Comparison of ENCODE assay signal across 21 cellular contexts in the genomic region with DNA sequence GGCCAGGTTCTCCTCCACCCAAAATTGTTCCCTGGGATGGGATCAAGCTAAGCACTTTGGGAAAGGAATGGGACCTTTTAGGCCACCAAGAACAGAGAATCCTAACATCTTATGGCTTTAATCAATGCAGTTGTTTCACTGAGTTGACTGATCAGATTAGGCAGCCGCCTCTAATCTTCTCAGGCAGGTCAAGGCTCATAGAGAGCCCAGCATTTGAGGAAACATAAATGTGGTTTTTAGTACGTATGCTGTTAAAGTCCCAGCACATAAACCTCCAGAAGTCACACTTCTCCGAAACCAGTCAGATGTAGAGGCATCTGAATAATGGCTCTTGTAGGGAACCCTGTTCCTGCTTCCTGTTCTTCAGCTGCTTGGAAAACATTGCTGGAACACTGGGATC.
"Had no signal": no experiment of that assay in that cellular context is flagged by ENCODE, and none has a peak within 500 bp of the region (broad histone marks: within the 10 kb centered on the region; RNA-seq: fewer than 3 reads in every experiment).

No MANE protein-coding gene starts in this region.

- H3K27me3 ChIP-seq: left lung, neural progenitor cell, right atrium auricular region, transverse colon, uterus had no signal

- H3K36me3 ChIP-seq: left lung, neural progenitor cell, prostate gland, right atrium auricular region, transverse colon, uterus had no signal

- H3K4me1 ChIP-seq: neural progenitor cell, prostate gland, uterus had no signal

- ATAC-seq: activated CD8-positive, alpha-beta T cell treated with anti-CD3 and anti-CD28 coated beads, Interleukin-2, amount 10 ng/mL, durations not matched to agents 7 days and 5 days; activated naive CD8-positive, alpha-beta T cell treated with anti-CD3 and anti-CD28 coated beads, Interleukin-2, amount 50 U/mL, for 24 hours; left lung; stimulated activated naive CD8-positive, alpha-beta T cell treated with anti-CD3 and anti-CD28 coated beads, Interleukin-15, Interleukin-2, amounts not matched to agents 100 U/mL and 50 U/mL, for 24 hours had no signal

- H3K9me3 ChIP-seq: left lung, prostate gland, transverse colon, uterus had no signal

- H3K27ac ChIP-seq: left lung, neural progenitor cell, right atrium auricular region, transverse colon, uterus had no signal

- H3K9me3 Mint-ChIP-seq: activated naive CD4-positive, alpha-beta T cell treated with anti-CD3 and anti-CD28 coated beads for 36 hours; activated T-cell treated with anti-CD3 and anti-CD28 coated beads, Interleukin-2, amount 50 U/mL, for 24 hours had no signal

- DNase-seq: activated CD4-positive, alpha-beta T cell treated with anti-CD3 and anti-CD28 coated beads, Interleukin-2, amount 10 ng/mL, durations not matched to agents 24 days and 14 days; activated CD8-positive, alpha-beta T cell treated with anti-CD3 and anti-CD28 coated beads, Interleukin-2, amount 10 ng/mL, durations not matched to agents 7 days and 5 days; activated naive CD4-positive, alpha-beta T cell treated with anti-CD3 and anti-CD28 coated beads for 36 hours; activated naive CD8-positive, alpha-beta T cell treated with anti-CD3 and anti-CD28 coated beads, Interleukin-2, amount 50 U/mL, for 24 hours; activated T-cell treated with anti-CD3 and anti-CD28 coated beads, Interleukin-2, amount 50 U/mL, for 24 hours; anterior cingulate cortex; caudate nucleus; hypothalamus; left lung; mammary epithelial cell; stimulated activated CD4-positive, alpha-beta T cell treated with anti-CD3 and anti-CD28 coated beads, Interleukin-2, amount 100 ng/mL, for 24 hours; stimulated activated naive CD8-positive, alpha-beta T cell treated with anti-CD3 and anti-CD28 coated beads, Interleukin-15, Interleukin-2, amounts not matched to agents 100 U/mL and 50 U/mL, for 24 hours; substantia nigra; T-helper 2 cell; transverse colon; uterus had no signal

- H3K4me3 Mint-ChIP-seq: activated CD4-positive, alpha-beta T cell treated with anti-CD3 and anti-CD28 coated beads, Interleukin-2, amount 10 ng/mL, durations not matched to agents 24 days and 14 days; activated CD8-positive, alpha-beta T cell treated with anti-CD3 and anti-CD28 coated beads, Interleukin-2, amount 10 ng/mL, durations not matched to agents 7 days and 5 days; activated naive CD4-positive, alpha-beta T cell treated with anti-CD3 and anti-CD28 coated beads for 36 hours; activated naive CD8-positive, alpha-beta T cell treated with anti-CD3 and anti-CD28 coated beads, Interleukin-2, amount 50 U/mL, for 24 hours; activated T-cell treated with anti-CD3 and anti-CD28 coated beads, Interleukin-2, amount 50 U/mL, for 24 hours; brain; neural progenitor cell had no signal

- H3K27ac Mint-ChIP-seq: activated CD4-positive, alpha-beta T cell treated with anti-CD3 and anti-CD28 coated beads, Interleukin-2, amount 10 ng/mL, durations not matched to agents 24 days and 14 days; activated CD8-positive, alpha-beta T cell treated with anti-CD3 and anti-CD28 coated beads, Interleukin-2, amount 10 ng/mL, durations not matched to agents 7 days and 5 days; activated naive CD4-positive, alpha-beta T cell treated with anti-CD3 and anti-CD28 coated beads for 36 hours; activated naive CD8-positive, alpha-beta T cell treated with anti-CD3 and anti-CD28 coated beads, Interleukin-2, amount 50 U/mL, for 24 hours; activated T-cell treated with anti-CD3 and anti-CD28 coated beads, Interleukin-2, amount 50 U/mL, for 24 hours; activated T-helper 2 cell treated with anti-CD3 and anti-CD28 coated beads, Interferon-gamma antibody, Interleukin-2, Interleukin-4, amounts not matched to agents 10 μg/mL and 5 μg/mL and 100 μg/mL, durations not matched to agents 14 hours and 24 hours and 36 hours; neural progenitor cell had no signal

- H3K4me3 ChIP-seq: left lung, neural progenitor cell, prostate gland, right atrium auricular region, transverse colon, uterus had no signal

- H3K9ac ChIP-seq: neural progenitor cell had no signal

- H3K4me2 ChIP-seq: neural progenitor cell had no signal

- H3K27me3 Mint-ChIP-seq: activated CD4-positive, alpha-beta T cell treated with anti-CD3 and anti-CD28 coated beads, Interleukin-2, amount 10 ng/mL, durations not matched to agents 24 days and 14 days; activated naive CD8-positive, alpha-beta T cell treated with anti-CD3 and anti-CD28 coated beads, Interleukin-2, amount 50 U/mL, for 24 hours; activated T-cell treated with anti-CD3 and anti-CD28 coated beads, Interleukin-2, amount 50 U/mL, for 24 hours had no signal

- H3K36me3 Mint-ChIP-seq: brain, neural progenitor cell had no signal
